Comparison of ENCODE assay signal across 16 cellular contexts in genomic region chr17:81428521-81428920, GRCh38. TPM values are rescaled to one million over a fixed set of nuclear protein-coding genes. Genes with fewer than 3 reads are reported as not detected.
DNase-seq lines count a peak whose midpoint lies in the region; ATAC-seq, FAIRE-seq and TF ChIP-seq lines count a peak whose summit lies in the region.
"Had no signal": no experiment of that assay in that cellular context is flagged by ENCODE, and none has a peak within 500 bp of the region (broad histone marks: within the 10 kb centered on the region; RNA-seq: fewer than 3 reads in every experiment).

No MANE protein-coding gene starts in this region.

- H4K8ac ChIP-seq in H1 (ENCODE audit: extremely low read depth, insufficient read depth, low read length) = peak overlapping the region; percentile 35; the same call in 1 of the 2 replicates

- 0 out of 2 replicates have a peak overlapping the region, but pooled peaks have one; percentile 32 for H2BK20ac ChIP-seq in H1 (ENCODE audit: low read length)

- H3K4me1 ChIP-seq in H1 (replicated peaks in 1 of 4; ENCODE audit: control insufficient read depth in 3 of 4, insufficient read depth in 4 of 4, low read length in 3 of 4) (peaks cover 0 to 3% (median under 1%) of the 10 kb centered on the region in 4 experiments; a peak in 4 of 7 replicates), stomach (peaks cover 59 to 68% (median 64%) of the 10 kb centered on the region in 4 donors), suprapubic skin (peaks cover 53% of the 10 kb centered on the region)

- no peak overlapping the region for H2BK5ac ChIP-seq in H1 (ENCODE audit: low read depth, low read length)

- POLR2A ChIA-PET in H1 (lab: Charles Lee; ENCODE audit: partially characterized antibody) = no interaction called here

- no peak overlapping the region for H3K56ac ChIP-seq in H1 (replicated peaks; ENCODE audit: insufficient read length, low read depth, low read length)

- TF ChIP-seq CTCF in H1 (IDR thresholded peaks at IDR 0.05; ENCODE audit: control extremely low read depth in 1 of 3, insufficient read depth in 1 of 3, low read depth in 1 of 3, low read length in 3 of 3) (no peak), stomach (IDR thresholded peaks at IDR 0.05) (no peak), omental fat pad (IDR thresholded peaks at IDR 0.05) (no peak), suprapubic skin (IDR thresholded peaks at IDR 0.05) (no peak), nephron progenitor cell (IDR thresholded peaks at IDR 0.05) (no peak)

- TF ChIP-seq EP300 in H1 (IDR thresholded peaks at IDR 0.05; ENCODE audit: borderline replicate concordance in 1 of 2, low read depth in 2 of 2, low read length in 2 of 2) (no peak), stomach (IDR thresholded peaks at IDR 0.05) (no peak), suprapubic skin (IDR thresholded peaks at IDR 0.05) (no peak)

- H3K27me3 ChIP-seq in H1 (replicated peaks in 1 of 4; ENCODE audit: control insufficient read depth in 3 of 4, extremely low read depth in 1 of 4, insufficient read depth in 3 of 4, low read length in 3 of 4) (no peaks in the 10 kb centered on the region), stomach (peaks cover 0 to 34% (median 4%) of the 10 kb centered on the region in 3 donors), suprapubic skin (no peaks in the 10 kb centered on the region)
- H3K27me3 ChIP-seq: neural progenitor cell had no signal

- no peak overlapping the region for H3K4me2 ChIP-seq in H1 (ENCODE audit: insufficient read depth in 1 of 2, low read depth in 2 of 2, low read length in 2 of 2)

- 0 out of 2 replicates have a peak overlapping the region, but pooled peaks have one; percentile 61 for H2BK15ac ChIP-seq in H1 (ENCODE audit: low read length)

- peak overlapping the region; percentile 73 for H4K91ac ChIP-seq in H1 (replicated peaks; ENCODE audit: insufficient read length, low read length)

- DNase-seq in GF-D8 (lab: John Stamatoyannopoulos, UW) (peak; percentile 79), SIG-M5 (lab: John Stamatoyannopoulos, UW) (peak; percentile 17), H1 (ENCODE audit: low read depth in 1 of 2, low spot score in 2 of 2) (no peak), stomach (no peak), omental fat pad (ENCODE audit: low spot score) (no peak), suprapubic skin (ENCODE audit: low spot score in 2 of 2) (no peak), nephron progenitor cell (no peak)
- no peak for DNase-seq in stimulated activated naive CD4-positive, alpha-beta T cell (lab: John Stamatoyannopoulos, UW)
- DNase-seq: activated CD4-positive, alpha-beta T cell treated with anti-CD3 and anti-CD28 coated beads, Interleukin-2, amount 50 U/mL, for 48 hours; GDM1; stimulated activated CD4-positive, alpha-beta T cell treated with anti-CD3 and anti-CD28 coated beads, Interleukin-12 subunit alpha, Interleukin-12 subunit beta, amount 100 ng/mL, for 4 hours; WERI-Rb-1 had no signal

- no peaks in the 10 kb centered on the region for H3K36me3 Mint-ChIP-seq in nephron progenitor cell (ENCODE audit: low read depth)
- H3K36me3 Mint-ChIP-seq: neural progenitor cell had no signal

- H3K9ac ChIP-seq in H1 (replicated peaks in 1 of 4; ENCODE audit: extremely low read depth in 1 of 4, low read depth in 3 of 4, low read length in 3 of 4) = no peak overlapping the region
- H3K9ac ChIP-seq: neural progenitor cell had no signal

- CTCF ChIA-PET in H1 (lab: Charles Lee; ENCODE audit: partially characterized antibody) = interaction anchor here (1.3 to 7.3 kb wide), 6 partner anchors 12 to 137 kb away, joined by 3 to 53 read pairs (median 14); no protein-coding TSS in a partner anchor

- H3K4me3 ChIP-seq in H1 (ENCODE audit: extremely low read depth in 1 of 4, insufficient read depth in 2 of 4, low read depth in 3 of 4, low read length in 4 of 4) (no peak overlapping the region), stomach (peak overlapping the region in 2 of 4 donors; percentile 2 to 8), suprapubic skin (no peak overlapping the region)
- H3K4me3 ChIP-seq: neural progenitor cell had no signal

- H3K18ac ChIP-seq in H1 (ENCODE audit: extremely low read depth, low read length) = no peak overlapping the region

- peaks cover 0 to 6% of the 10 kb centered on the region in 2 experiments; a peak in 1 of 4 replicates for H3K9me3 ChIP-seq in H1 (ENCODE audit: insufficient read depth in 2 of 2, low read depth in 1 of 2, low read length in 1 of 2)
- no peaks in the 10 kb centered on the region for H3K9me3 ChIP-seq in stomach
- no peaks in the 10 kb centered on the region for H3K9me3 ChIP-seq in suprapubic skin

- no peaks in the 10 kb centered on the region for H3K4me1 Mint-ChIP-seq in nephron progenitor cell

- no peak overlapping the region for H2BK120ac ChIP-seq in H1 (replicated peaks; ENCODE audit: low read depth, low read length)

- H3K4me3 Mint-ChIP-seq in nephron progenitor cell = no peak overlapping the region
- H3K4me3 Mint-ChIP-seq: neural progenitor cell had no signal

- H3K27ac ChIP-seq in H1 (ENCODE audit: low read depth, low read length) (no peak overlapping the region), stomach (peak overlapping the region; percentile 85 to 91 (median 88)), suprapubic skin (no peak overlapping the region)
- H3K27ac ChIP-seq: neural progenitor cell, WERI-Rb-1 had no signal

- 91% methylated on average over 12 of the region's 12 CpGs; no CpG with 5 or more reads in 1 of the 2 experiments for WGBS in H1 (ENCODE audit: extremely low coverage in 1 of 2, insufficient coverage in 1 of 2, insufficient read length in 1 of 2, insufficient replicate concordance in 2 of 2, low coverage in 1 of 2, low lambda C conversion rate in 2 of 2, missing lambda C conversion rate in 1 of 2), 2 experiments
- WGBS in stomach, 5 donors = 30 to 46% (median 39%) methylated on average over 7 to 12 of the region's 12 CpGs
- 40% methylated on average over 1 of the region's 12 CpGs for WGBS in suprapubic skin

- no peak overlapping the region for H2AK5ac ChIP-seq in H1 (ENCODE audit: low read depth, low read length)

- no peak overlapping the region for H3K23ac ChIP-seq in H1 (ENCODE audit: insufficient read length)

- H3K14ac ChIP-seq in H1 (ENCODE audit: insufficient read length) = no peak overlapping the region

- H3K27ac Mint-ChIP-seq in nephron progenitor cell = no peak overlapping the region
- H3K27ac Mint-ChIP-seq: neural progenitor cell had no signal

- H3K79me1 ChIP-seq in H1 (ENCODE audit: low read depth, low read length) = no peaks in the 10 kb centered on the region; the same call in 1 of the 2 replicates

- no peak for TF ChIP-seq POLR2A in H1 (IDR thresholded peaks at IDR 0.05; ENCODE audit: control extremely low read depth in 1 of 2, low read depth in 2 of 2, low read length in 2 of 2)
- TF ChIP-seq POLR2A in stomach (IDR thresholded peaks at IDR 0.05) = no peak
- no peak for TF ChIP-seq POLR2A in suprapubic skin (IDR thresholded peaks at IDR 0.05)

- H3K36me3 ChIP-seq in H1 (ENCODE audit: control insufficient read depth in 2 of 4, insufficient read depth in 4 of 4, low read length in 3 of 4) = no peaks in the 10 kb centered on the region
- no peaks in the 10 kb centered on the region for H3K36me3 ChIP-seq in stomach
- no peaks in the 10 kb centered on the region for H3K36me3 ChIP-seq in suprapubic skin
- H3K36me3 ChIP-seq: neural progenitor cell, WERI-Rb-1 had no signal

- no peak overlapping the region for H2AFZ ChIP-seq in H1 (ENCODE audit: low read length)
- H2AFZ ChIP-seq: neural progenitor cell had no signal

- H3K4ac ChIP-seq in H1 (replicated peaks; ENCODE audit: insufficient read length, low read depth, low read length) = no peak overlapping the region

- H3K27me3 Mint-ChIP-seq in nephron progenitor cell (ENCODE audit: low read depth, poor library complexity) = no peaks in the 10 kb centered on the region

- no peak for FAIRE-seq in H1 (lab: Jason Lieb, UNC)
- FAIRE-seq: frontal cortex, GM12891, HTR-8/SVneo had no signal

- no peak overlapping the region for H4K5ac ChIP-seq in H1 (ENCODE audit: insufficient read length, low read depth, low read length)

- no peak for TF ChIP-seq RAD21 in H1 (IDR thresholded peaks at IDR 0.05 in 1 of 2, conservative IDR thresholded peaks at IDR 0.05 in 1 of 2; ENCODE audit: low read depth in 2 of 2, low read length in 2 of 2)

- no peak overlapping the region for H2BK12ac ChIP-seq in H1 (ENCODE audit: low read depth, low read length)

- no peaks in the 10 kb centered on the region for H3K79me2 ChIP-seq in H1 (ENCODE audit: control insufficient read depth in 1 of 2, insufficient read depth in 2 of 2, low read length in 2 of 2)

- no peaks in the 10 kb centered on the region for H3K9me3 Mint-ChIP-seq in nephron progenitor cell
- H3K9me3 Mint-ChIP-seq: neural progenitor cell had no signal

- intact Hi-C loops in stomach (cut with DNase I; ENCODE audit: low total_unique reads) = no loop called here

- peaks cover 0 to 7% of the 10 kb centered on the region in 2 experiments for H4K20me1 ChIP-seq in H1 (replicated peaks in 1 of 2; ENCODE audit: control insufficient read depth in 1 of 2, insufficient read depth in 2 of 2, low read length in 2 of 2)

- no peak for ATAC-seq in omental fat pad (ENCODE audit: low FRiP score)

- H3K23me2 ChIP-seq in H1 (ENCODE audit: low read depth, low read length) = peaks cover 21% of the 10 kb centered on the region; the same call in 1 of the 2 replicates

TF ChIP-seq in H1, 55 proteins besides CTCF, POLR2A, EP300 and RAD21 (continues in another document):
- TF ChIP-seq CREB1 (IDR thresholded peaks at IDR 0.05) (no peak), EGR1 (IDR thresholded peaks at IDR 0.05; ENCODE audit: borderline replicate concordance, low read depth, low read length) (no peak), HDAC2 (IDR thresholded peaks at IDR 0.05; ENCODE audit: borderline replicate concordance in 1 of 2, low read depth in 2 of 2, low read length in 2 of 2) (no peak), CHD1 (IDR thresholded peaks at IDR 0.05; ENCODE audit: low read depth, low read length) (no peak), SIX5 (IDR thresholded peaks at IDR 0.05; ENCODE audit: low read depth, low read length) (no peak)

RNA-seq across cellular contexts. Expression of gene BAHCC1, which starts 33.3 kb away (rescaled TPM):
- 0.58 and 0.71 TPM in 2 replicates for total RNA-seq in H1 (2021; fragmentation: NEBNext Ultra II Directional; extraction: Animal tissue kit (Norgen Biotek cat#: 25700))
- polyA plus RNA-seq in H1 (2011; rRNA removed) (0.26 and 0.61 TPM in 2 replicates), stomach (1 to 10 TPM; 4.9 to 6.6 (median 5.1) TPM)
- 0.47 TPM for polyA plus RNA-seq in H1 (2011; cell fraction: cytosol; rRNA removed)
- polyA plus RNA-seq in H1 (2011; cell fraction: nucleus; rRNA removed) = 2.9 TPM
- 0.44 to 0.98 TPM (median 0.89 TPM) in 4 replicates for polyA plus RNA-seq in H1 (2012, experiment 1 of 2)
- 0.58 TPM for polyA plus RNA-seq in H1 (2012, experiment 2 of 2)
- 0.45 TPM for polyA plus RNA-seq in H1 (2013, experiment 1 of 2)
- polyA plus RNA-seq in H1 (2013, experiment 2 of 2) = 0.50 TPM
- 0.88 and 0.95 TPM in 2 replicates for polyA minus RNA-seq in H1 (2011; rRNA and poly(A)+ RNA removed)
- 3.2 TPM for polyA minus RNA-seq in H1 (2011; cell fraction: cytosol; rRNA and poly(A)+ RNA removed)
- polyA minus RNA-seq in H1 (2011; cell fraction: nucleus; rRNA and poly(A)+ RNA removed) = 1.3 TPM
- total RNA-seq in stomach (10 to 100 TPM in 4 of 5 donors, 1 to 10 TPM in 1; 8.6 to 56.2 (median 15.2) TPM), omental fat pad (10 to 100 TPM in 1 of 4 donors, 1 to 10 TPM in 3; 4.8 to 20.8 (median 7.1) TPM), suprapubic skin (10 to 100 TPM in 2 of 4 donors, 1 to 10 TPM in 2; 4.5 to 19.3 (median 12.2) TPM)

Comparison
In these comparisons a context has a peak if more than half of its experiments do, and no peak if none do; other contexts are left out.
1. DNase-seq: peak in GF-D8 (single experiment) and SIG-M5 (single experiment); none in H1 (0 of 2), stomach (single experiment), stimulated activated naive CD4-positive, alpha-beta T cell (0 of 6), omental fat pad (single experiment), suprapubic skin (0 of 2) and nephron progenitor cell (single experiment).
2. H3K27ac ChIP-seq: peak in stomach (5 of 5); none in H1 (single experiment) and suprapubic skin (single experiment).